Comparison of ENCODE assay signal across 1 cellular context in the genomic region with DNA sequence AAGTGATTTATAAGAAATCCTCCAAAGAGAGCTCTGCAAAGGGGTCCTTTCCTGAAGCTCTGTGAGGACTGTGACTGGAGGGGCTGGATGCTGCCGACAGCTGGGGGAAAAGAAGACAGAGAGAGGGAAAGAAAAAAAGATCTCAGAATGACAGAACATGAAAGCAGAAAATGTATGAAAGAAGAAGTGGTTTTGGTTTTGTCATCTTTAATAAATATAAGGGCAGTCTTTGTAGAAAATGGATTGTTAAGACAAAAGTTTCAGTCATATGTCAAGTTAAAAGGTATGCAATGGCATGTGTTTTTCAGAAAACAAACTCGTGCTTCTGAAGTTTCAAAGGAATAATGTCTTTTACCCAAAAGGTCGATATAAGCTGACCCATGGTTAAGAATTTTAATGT.
TF ChIP-seq lines count a peak whose summit lies in the region.

No MANE protein-coding gene starts in this region.

TF ChIP-seq in GM12878, 131 proteins besides CTCF, POLR2A, EP300 and RAD21:
- TF ChIP-seq ZNF687 (IDR thresholded peaks at IDR 0.05) (peak; percentile 53; the same call in 1 of the 2 replicates), ZNF217 (IDR thresholded peaks at IDR 0.05) (no peak), NR2F1 (conservative IDR thresholded peaks at IDR 0.05) (no peak), SP1 (IDR thresholded peaks at IDR 0.05; ENCODE audit: low read depth, low read length) (no peak), RELA (IDR thresholded peaks at IDR 0.05; ENCODE audit: borderline replicate concordance, partially characterized antibody) (no peak), CHD2 (IDR thresholded peaks at IDR 0.05; ENCODE audit: borderline replicate concordance, low read depth, low read length) (no peak), BMI1 (IDR thresholded peaks at IDR 0.05; ENCODE audit: borderline replicate concordance) (0 out of 2 replicates have a peak, but pooled peaks have one; percentile 20), ASH2L (IDR thresholded peaks at IDR 0.05; ENCODE audit: borderline replicate concordance, low read depth) (no peak), STAT3 (IDR thresholded peaks at IDR 0.05; ENCODE audit: low read depth, low read length) (no peak), MTA2 (IDR thresholded peaks at IDR 0.05; ENCODE audit: low read depth) (peak; percentile 54; the same call in 1 of the 2 replicates), RELB (IDR thresholded peaks at IDR 0.05; ENCODE audit: low read depth) (peak; percentile 58; the same call in 1 of the 2 replicates), SMAD5 (IDR thresholded peaks at IDR 0.05; ENCODE audit: low read depth) (no peak), MXI1 (IDR thresholded peaks at IDR 0.05; ENCODE audit: low read depth, low read length) (peak; percentile 53; the same call in 1 of the 2 replicates), IKZF2 (IDR thresholded peaks at IDR 0.05) (peak; percentile 36 to 39; a peak in 2 of 4 replicates), NR2C1 (IDR thresholded peaks at IDR 0.05) (no peak), ZBED1 (IDR thresholded peaks at IDR 0.05; ENCODE audit: borderline replicate concordance) (no peak), YBX1 (IDR thresholded peaks at IDR 0.05) (no peak), SREBF2 (IDR thresholded peaks at IDR 0.05; ENCODE audit: low read length) (no peak), RUNX3 (IDR thresholded peaks at IDR 0.05; ENCODE audit: low read length) (peak; percentile 45; the same call in 1 of the 2 replicates), BHLHE40 (IDR thresholded peaks at IDR 0.05; ENCODE audit: borderline replicate concordance in 1 of 2, low read depth in 2 of 2, low read length in 1 of 2) (peak in 1 of 2 experiments; percentile 50; a peak in 1 of 4 replicates), HDAC2 (IDR thresholded peaks at IDR 0.05) (no peak), JUNB (IDR thresholded peaks at IDR 0.05) (peak; percentile 49), ATF7 (IDR thresholded peaks at IDR 0.05; ENCODE audit: low read depth) (peak; percentile 51; the same call in 1 of the 2 replicates), SPI1 (IDR thresholded peaks at IDR 0.05; ENCODE audit: borderline replicate concordance, insufficient read depth, low read depth, low read length) (peak; percentile 53; the same call in 1 of the 2 replicates), RFX5 (IDR thresholded peaks at IDR 0.05; ENCODE audit: low read depth, low read length) (no peak), MTA3 (IDR thresholded peaks at IDR 0.05; ENCODE audit: borderline replicate concordance, low read length) (no peak)
- TF ChIP-seq, protein P1, sequence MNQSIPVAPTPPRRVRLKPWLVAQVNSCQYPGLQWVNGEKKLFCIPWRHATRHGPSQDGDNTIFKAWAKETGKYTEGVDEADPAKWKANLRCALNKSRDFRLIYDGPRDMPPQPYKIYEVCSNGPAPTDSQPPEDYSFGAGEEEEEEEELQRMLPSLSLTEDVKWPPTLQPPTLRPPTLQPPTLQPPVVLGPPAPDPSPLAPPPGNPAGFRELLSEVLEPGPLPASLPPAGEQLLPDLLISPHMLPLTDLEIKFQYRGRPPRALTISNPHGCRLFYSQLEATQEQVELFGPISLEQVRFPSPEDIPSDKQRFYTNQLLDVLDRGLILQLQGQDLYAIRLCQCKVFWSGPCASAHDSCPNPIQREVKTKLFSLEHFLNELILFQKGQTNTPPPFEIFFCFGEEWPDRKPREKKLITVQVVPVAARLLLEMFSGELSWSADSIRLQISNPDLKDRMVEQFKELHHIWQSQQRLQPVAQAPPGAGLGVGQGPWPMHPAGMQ (IDR thresholded peaks at IDR 0.05; ENCODE audit: borderline replicate concordance): no peak
- TF ChIP-seq, protein P2, sequence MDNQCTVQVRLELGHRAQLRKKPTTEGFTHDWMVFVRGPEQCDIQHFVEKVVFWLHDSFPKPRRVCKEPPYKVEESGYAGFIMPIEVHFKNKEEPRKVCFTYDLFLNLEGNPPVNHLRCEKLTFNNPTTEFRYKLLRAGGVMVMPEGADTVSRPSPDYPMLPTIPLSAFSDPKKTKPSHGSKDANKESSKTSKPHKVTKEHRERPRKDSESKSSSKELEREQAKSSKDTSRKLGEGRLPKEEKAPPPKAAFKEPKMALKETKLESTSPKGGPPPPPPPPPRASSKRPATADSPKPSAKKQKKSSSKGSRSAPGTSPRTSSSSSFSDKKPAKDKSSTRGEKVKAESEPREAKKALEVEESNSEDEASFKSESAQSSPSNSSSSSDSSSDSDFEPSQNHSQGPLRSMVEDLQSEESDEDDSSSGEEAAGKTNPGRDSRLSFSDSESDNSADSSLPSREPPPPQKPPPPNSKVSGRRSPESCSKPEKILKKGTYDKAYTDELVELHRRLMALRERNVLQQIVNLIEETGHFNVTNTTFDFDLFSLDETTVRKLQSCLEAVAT (IDR thresholded peaks at IDR 0.05): no peak
- TF ChIP-seq, protein P3, sequence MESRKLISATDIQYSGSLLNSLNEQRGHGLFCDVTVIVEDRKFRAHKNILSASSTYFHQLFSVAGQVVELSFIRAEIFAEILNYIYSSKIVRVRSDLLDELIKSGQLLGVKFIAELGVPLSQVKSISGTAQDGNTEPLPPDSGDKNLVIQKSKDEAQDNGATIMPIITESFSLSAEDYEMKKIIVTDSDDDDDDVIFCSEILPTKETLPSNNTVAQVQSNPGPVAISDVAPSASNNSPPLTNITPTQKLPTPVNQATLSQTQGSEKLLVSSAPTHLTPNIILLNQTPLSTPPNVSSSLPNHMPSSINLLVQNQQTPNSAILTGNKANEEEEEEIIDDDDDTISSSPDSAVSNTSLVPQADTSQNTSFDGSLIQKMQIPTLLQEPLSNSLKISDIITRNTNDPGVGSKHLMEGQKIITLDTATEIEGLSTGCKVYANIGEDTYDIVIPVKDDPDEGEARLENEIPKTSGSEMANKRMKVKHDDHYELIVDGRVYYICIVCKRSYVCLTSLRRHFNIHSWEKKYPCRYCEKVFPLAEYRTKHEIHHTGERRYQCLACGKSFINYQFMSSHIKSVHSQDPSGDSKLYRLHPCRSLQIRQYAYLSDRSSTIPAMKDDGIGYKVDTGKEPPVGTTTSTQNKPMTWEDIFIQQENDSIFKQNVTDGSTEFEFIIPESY (IDR thresholded peaks at IDR 0.05): no peak
- TF ChIP-seq, protein P4, sequence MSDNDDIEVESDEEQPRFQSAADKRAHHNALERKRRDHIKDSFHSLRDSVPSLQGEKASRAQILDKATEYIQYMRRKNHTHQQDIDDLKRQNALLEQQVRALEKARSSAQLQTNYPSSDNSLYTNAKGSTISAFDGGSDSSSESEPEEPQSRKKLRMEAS (IDR thresholded peaks at IDR 0.05; ENCODE audit: low read depth, low read length): no peak
- TF ChIP-seq, protein P5, sequence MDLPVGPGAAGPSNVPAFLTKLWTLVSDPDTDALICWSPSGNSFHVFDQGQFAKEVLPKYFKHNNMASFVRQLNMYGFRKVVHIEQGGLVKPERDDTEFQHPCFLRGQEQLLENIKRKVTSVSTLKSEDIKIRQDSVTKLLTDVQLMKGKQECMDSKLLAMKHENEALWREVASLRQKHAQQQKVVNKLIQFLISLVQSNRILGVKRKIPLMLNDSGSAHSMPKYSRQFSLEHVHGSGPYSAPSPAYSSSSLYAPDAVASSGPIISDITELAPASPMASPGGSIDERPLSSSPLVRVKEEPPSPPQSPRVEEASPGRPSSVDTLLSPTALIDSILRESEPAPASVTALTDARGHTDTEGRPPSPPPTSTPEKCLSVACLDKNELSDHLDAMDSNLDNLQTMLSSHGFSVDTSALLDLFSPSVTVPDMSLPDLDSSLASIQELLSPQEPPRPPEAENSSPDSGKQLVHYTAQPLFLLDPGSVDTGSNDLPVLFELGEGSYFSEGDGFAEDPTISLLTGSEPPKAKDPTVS (IDR thresholded peaks at IDR 0.05; ENCODE audit: low read depth, low read length): no peak
